ENCODE assay signal across 25 cellular contexts in the genomic region with DNA sequence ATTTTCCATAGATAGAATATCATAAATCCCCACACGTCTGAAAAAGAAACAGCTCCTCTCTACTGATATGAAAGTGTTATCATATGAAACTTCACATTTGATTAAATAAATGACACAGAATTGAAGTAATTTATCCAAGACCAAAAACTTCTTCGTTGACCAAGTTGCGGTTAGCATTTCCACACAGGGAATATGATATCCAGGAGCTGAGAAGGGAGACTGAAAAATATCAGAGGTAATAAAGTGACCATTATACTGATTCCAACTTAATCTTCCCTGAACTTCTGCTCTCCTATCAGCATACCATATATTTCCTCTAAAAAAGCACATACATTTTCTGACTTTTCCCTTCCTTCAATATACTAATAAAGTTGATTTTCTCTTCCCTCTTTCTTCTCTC.
"Had no signal": no experiment of that assay in that cellular context is flagged by ENCODE, and none has a peak within 500 bp of the region (broad histone marks: within the 10 kb centered on the region; RNA-seq: fewer than 3 reads in every experiment).

No MANE protein-coding gene starts in this region.

- H3K4me3 ChIP-seq: colonic mucosa, coronary artery, dorsolateral prefrontal cortex, esophagus muscularis mucosa, esophagus squamous epithelium, gastrocnemius medialis, gastroesophageal sphincter, heart left ventricle, heart right ventricle had no signal

- H3K4me3 Mint-ChIP-seq: dendritic cell treated with granulocyte-macrophage colony-stimulating factor and Interleukin-4, amounts not matched to agents 40 ng/mL and 50 ng/mL, for 4 days; effector memory CD8-positive, alpha-beta T cell; endodermal cell had no signal

- DNase-seq: colonic mucosa; cortex of kidney; dermis blood vessel endothelial cell; dorsolateral prefrontal cortex; effector CD4-positive, alpha-beta T cell; effector CD8-positive, alpha-beta T cell; effector memory CD4-positive, alpha-beta T cell; effector memory CD8-positive, alpha-beta T cell; endodermal cell; erythroblast; esophagus squamous epithelium; foreskin fibroblast; foreskin keratinocyte; foreskin melanocyte; gastrocnemius medialis; glutamatergic neuron; head of caudate nucleus; heart left ventricle; heart right ventricle had no signal

- H3K27ac Mint-ChIP-seq: dendritic cell treated with granulocyte-macrophage colony-stimulating factor and Interleukin-4, amounts not matched to agents 40 ng/mL and 50 ng/mL, for 4 days; effector memory CD8-positive, alpha-beta T cell; endodermal cell had no signal

- H3K36me3 ChIP-seq: colonic mucosa, esophagus muscularis mucosa, esophagus squamous epithelium, gastrocnemius medialis, gastroesophageal sphincter, heart left ventricle, heart right ventricle had no signal

- H3K4me1 ChIP-seq: colonic mucosa, esophagus muscularis mucosa, esophagus squamous epithelium, foreskin keratinocyte, gastroesophageal sphincter, heart left ventricle, heart right ventricle had no signal

- H3K27me3 Mint-ChIP-seq: dendritic cell treated with granulocyte-macrophage colony-stimulating factor and Interleukin-4, amounts not matched to agents 40 ng/mL and 50 ng/mL, for 4 days; effector memory CD8-positive, alpha-beta T cell had no signal

- H3K9me3 ChIP-seq: colonic mucosa, esophagus muscularis mucosa, esophagus squamous epithelium, gastrocnemius medialis, gastroesophageal sphincter, heart left ventricle, heart right ventricle had no signal

- ATAC-seq: effector memory CD8-positive, alpha-beta T cell; esophagus mucosa; foreskin keratinocyte; gastroesophageal sphincter; heart left ventricle; heart right ventricle had no signal

- H3K27me3 ChIP-seq: colonic mucosa, dorsolateral prefrontal cortex, esophagus muscularis mucosa, esophagus squamous epithelium, foreskin keratinocyte, gastrocnemius medialis, gastroesophageal sphincter had no signal

- H3K27ac ChIP-seq: colonic mucosa, coronary artery, dorsolateral prefrontal cortex, epithelial cell of prostate, esophagus muscularis mucosa, esophagus squamous epithelium, foreskin keratinocyte, gastroesophageal sphincter, heart left ventricle, heart right ventricle had no signal

- H3K9me3 Mint-ChIP-seq: dendritic cell treated with granulocyte-macrophage colony-stimulating factor and Interleukin-4, amounts not matched to agents 40 ng/mL and 50 ng/mL, for 4 days; endodermal cell had no signal
